1 cellular context compared by ENCODE assay signal in the genomic region with DNA sequence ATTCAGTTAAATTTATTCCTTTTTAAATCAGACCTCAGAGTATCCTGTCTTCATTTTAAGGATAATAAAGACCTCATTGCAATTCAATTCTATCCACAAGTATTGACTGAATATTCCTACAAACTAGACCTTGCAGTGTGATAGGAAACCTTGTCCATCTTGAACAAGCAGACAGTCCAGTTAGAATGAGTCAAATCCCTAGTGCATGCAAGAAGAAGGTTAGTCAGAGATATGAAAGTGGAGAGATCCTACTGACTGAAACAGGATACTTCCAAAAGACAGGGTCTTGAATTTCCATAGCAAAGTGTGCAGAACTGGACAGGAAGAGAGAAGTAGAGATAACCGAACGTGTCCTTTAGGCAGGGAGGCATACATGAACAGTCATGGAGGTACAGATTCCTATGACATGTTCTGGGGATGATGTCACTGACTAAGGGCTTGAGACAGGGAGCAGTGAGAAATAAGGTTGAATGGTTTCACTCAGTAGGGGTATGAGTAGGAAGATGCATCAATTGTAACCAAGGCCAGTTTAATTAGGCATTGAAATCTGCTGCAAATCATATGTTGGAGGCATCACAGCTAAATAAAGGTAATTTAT.
TF ChIP-seq lines count a peak whose summit lies in the region.

No MANE protein-coding gene starts in this region.

TF ChIP-seq in GM23338, 12 proteins besides CTCF, POLR2A, EP300 and RAD21 (continued from another document):
- TF ChIP-seq POLR2AphosphoS5 (IDR thresholded peaks at IDR 0.05; ENCODE audit: low read depth) (no peak), ZNF114 (CRISPR knock-in tag; IDR thresholded peaks at IDR 0.05) (no peak), STAT1 (IDR thresholded peaks at IDR 0.05; ENCODE audit: unreplicated experiment) (no peak), ZNF331 (CRISPR knock-in tag; IDR thresholded peaks at IDR 0.05; ENCODE audit: low read depth) (no peak), JUNB (IDR thresholded peaks at IDR 0.05; ENCODE audit: unreplicated experiment) (no peak), EZH2phosphoT487 (IDR thresholded peaks at IDR 0.05; ENCODE audit: unreplicated experiment) (no peak), NANOG (IDR thresholded peaks at IDR 0.05; ENCODE audit: borderline replicate concordance) (no peak), EZH2 (IDR thresholded peaks at IDR 0.05; ENCODE audit: low read depth, unreplicated experiment) (no peak)
- TF ChIP-seq, protein P1, sequence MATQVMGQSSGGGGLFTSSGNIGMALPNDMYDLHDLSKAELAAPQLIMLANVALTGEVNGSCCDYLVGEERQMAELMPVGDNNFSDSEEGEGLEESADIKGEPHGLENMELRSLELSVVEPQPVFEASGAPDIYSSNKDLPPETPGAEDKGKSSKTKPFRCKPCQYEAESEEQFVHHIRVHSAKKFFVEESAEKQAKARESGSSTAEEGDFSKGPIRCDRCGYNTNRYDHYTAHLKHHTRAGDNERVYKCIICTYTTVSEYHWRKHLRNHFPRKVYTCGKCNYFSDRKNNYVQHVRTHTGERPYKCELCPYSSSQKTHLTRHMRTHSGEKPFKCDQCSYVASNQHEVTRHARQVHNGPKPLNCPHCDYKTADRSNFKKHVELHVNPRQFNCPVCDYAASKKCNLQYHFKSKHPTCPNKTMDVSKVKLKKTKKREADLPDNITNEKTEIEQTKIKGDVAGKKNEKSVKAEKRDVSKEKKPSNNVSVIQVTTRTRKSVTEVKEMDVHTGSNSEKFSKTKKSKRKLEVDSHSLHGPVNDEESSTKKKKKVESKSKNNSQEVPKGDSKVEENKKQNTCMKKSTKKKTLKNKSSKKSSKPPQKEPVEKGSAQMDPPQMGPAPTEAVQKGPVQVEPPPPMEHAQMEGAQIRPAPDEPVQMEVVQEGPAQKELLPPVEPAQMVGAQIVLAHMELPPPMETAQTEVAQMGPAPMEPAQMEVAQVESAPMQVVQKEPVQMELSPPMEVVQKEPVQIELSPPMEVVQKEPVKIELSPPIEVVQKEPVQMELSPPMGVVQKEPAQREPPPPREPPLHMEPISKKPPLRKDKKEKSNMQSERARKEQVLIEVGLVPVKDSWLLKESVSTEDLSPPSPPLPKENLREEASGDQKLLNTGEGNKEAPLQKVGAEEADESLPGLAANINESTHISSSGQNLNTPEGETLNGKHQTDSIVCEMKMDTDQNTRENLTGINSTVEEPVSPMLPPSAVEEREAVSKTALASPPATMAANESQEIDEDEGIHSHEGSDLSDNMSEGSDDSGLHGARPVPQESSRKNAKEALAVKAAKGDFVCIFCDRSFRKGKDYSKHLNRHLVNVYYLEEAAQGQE (IDR thresholded peaks at IDR 0.05; ENCODE audit: unreplicated experiment) = no peak
- TF ChIP-seq, protein P2, sequence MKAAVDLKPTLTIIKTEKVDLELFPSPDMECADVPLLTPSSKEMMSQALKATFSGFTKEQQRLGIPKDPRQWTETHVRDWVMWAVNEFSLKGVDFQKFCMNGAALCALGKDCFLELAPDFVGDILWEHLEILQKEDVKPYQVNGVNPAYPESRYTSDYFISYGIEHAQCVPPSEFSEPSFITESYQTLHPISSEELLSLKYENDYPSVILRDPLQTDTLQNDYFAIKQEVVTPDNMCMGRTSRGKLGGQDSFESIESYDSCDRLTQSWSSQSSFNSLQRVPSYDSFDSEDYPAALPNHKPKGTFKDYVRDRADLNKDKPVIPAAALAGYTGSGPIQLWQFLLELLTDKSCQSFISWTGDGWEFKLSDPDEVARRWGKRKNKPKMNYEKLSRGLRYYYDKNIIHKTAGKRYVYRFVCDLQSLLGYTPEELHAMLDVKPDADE (IDR thresholded peaks at IDR 0.05) = no peak
